9 cellular contexts compared by ENCODE assay signal in the genomic region with DNA sequence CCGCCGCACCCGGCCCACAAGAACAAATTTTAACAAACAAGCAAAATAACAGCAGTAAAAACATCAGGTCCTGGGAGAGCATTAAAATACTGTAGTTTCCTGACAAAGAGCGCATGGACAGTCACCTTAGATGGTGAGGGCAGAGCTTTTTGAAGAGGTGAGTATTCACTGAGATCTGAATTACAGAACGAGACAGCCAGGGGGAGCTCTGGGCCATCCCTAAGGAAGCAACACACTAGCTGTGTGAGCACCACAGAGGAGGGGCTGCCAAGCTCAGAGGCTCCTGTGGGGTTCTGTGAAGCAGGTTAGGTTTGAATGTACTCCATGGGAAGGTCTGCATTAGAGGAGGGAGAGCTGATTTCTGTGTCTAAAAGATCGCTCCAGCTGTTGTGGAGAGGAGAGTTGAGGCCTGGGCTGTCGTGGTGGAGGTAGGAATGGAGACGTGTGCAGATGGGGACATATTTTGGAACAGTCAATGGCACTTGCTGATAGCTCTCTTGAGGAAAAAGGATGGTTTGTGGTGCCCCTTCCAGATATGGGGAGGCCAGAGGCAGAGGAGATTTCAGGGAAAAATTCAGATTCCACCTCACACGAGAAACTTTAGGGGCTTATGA.
DNase-seq lines count a peak whose midpoint lies in the region; ATAC-seq and TF ChIP-seq lines count a peak whose summit lies in the region.
"Had no signal": no experiment of that assay in that cellular context is flagged by ENCODE, and none has a peak within 500 bp of the region (broad histone marks: within the 10 kb centered on the region; RNA-seq: fewer than 3 reads in every experiment).

No MANE protein-coding gene starts in this region.

- no peaks in the 10 kb centered on the region for H3K9me3 ChIP-seq in OCI-LY3 (ENCODE audit: insufficient read depth, low read length)
- no peaks in the 10 kb centered on the region for H3K9me3 ChIP-seq in parathyroid adenoma (ENCODE audit: control insufficient read depth, low read length)
- H3K9me3 ChIP-seq: thoracic aorta had no signal

- H3K27ac ChIP-seq in OCI-LY3 (ENCODE audit: low read length) (no peak overlapping the region), parathyroid adenoma (no peak overlapping the region)
- H3K27ac ChIP-seq: thoracic aorta had no signal

- H3K4me1 ChIP-seq in OCI-LY3 (ENCODE audit: low read length) (no peaks in the 10 kb centered on the region), parathyroid adenoma (no peaks in the 10 kb centered on the region)

- intact Hi-C loops in activated T-helper 1 cell treated with anti-CD3 and anti-CD28 coated beads, Interleukin-12 subunit alpha, Interleukin-12 subunit beta, Interleukin-2, Interleukin-4 antibody, amounts not matched to agents 30 ng/mL and 10 ng/mL and 1 ng/mL, durations not matched to agents 14 hours and 24 hours and 36 hours (cut with micrococcal nuclease): loop anchor here (1.0 to 10.0 kb wide), 3 partner anchors 189 to 253 kb away; a partner anchor contains a TSS

- H3K9ac ChIP-seq in OCI-LY3 (ENCODE audit: low read length): no peak overlapping the region
- no peak overlapping the region for H3K9ac ChIP-seq in parathyroid adenoma

- no peak overlapping the region for H3K4me3 Mint-ChIP-seq in activated T-helper 1 cell treated with anti-CD3 and anti-CD28 coated beads, Interleukin-12 subunit alpha, Interleukin-12 subunit beta, Interleukin-2, Interleukin-4 antibody, amounts not matched to agents 30 ng/mL and 10 ng/mL and 1 ng/mL, durations not matched to agents 14 hours and 24 hours and 36 hours

- ATAC-seq in HG03095 (IDR thresholded peaks at IDR 0.05; ENCODE audit: unreplicated experiment): no peak
- no peak for ATAC-seq in HG02642 (IDR thresholded peaks at IDR 0.05; ENCODE audit: poor library complexity, unreplicated experiment)

- H3K4me3 ChIP-seq in OCI-LY3 (ENCODE audit: low read length): no peak overlapping the region
- H3K4me3 ChIP-seq in foreskin fibroblast (ENCODE audit: low read depth in 1 of 2, low read length in 2 of 2): no peak overlapping the region
- H3K4me3 ChIP-seq in parathyroid adenoma (ENCODE audit: low read depth, low read length): no peak overlapping the region
- H3K4me3 ChIP-seq: thoracic aorta had no signal

- DNase-seq in Caki2 (ENCODE audit: low read depth) (peak; percentile 19), HPDE6-E6E7 (ENCODE audit: extremely low spot score) (peak; percentile 49), foreskin fibroblast (peak; percentile 21 to 67)
- peak; percentile 31 for DNase-seq in activated T-helper 1 cell treated with anti-CD3 and anti-CD28 coated beads, Interleukin-12 subunit alpha, Interleukin-12 subunit beta, Interleukin-2, Interleukin-4 antibody, amounts not matched to agents 30 ng/mL and 10 ng/mL and 1 ng/mL, durations not matched to agents 14 hours and 24 hours and 36 hours (ENCODE audit: low spot score)

- peak; percentile 79 for TF ChIP-seq CTCF in OCI-LY3 (IDR thresholded peaks at IDR 0.05; ENCODE audit: low read depth, low read length)
- TF ChIP-seq CTCF in foreskin fibroblast (IDR thresholded peaks at IDR 0.05; ENCODE audit: low read depth, low read length): peak; percentile 72
- peak; percentile 36 for TF ChIP-seq CTCF in parathyroid adenoma (IDR thresholded peaks at IDR 0.05)

- H3K9me3 Mint-ChIP-seq in activated T-helper 1 cell treated with anti-CD3 and anti-CD28 coated beads, Interleukin-12 subunit alpha, Interleukin-12 subunit beta, Interleukin-2, Interleukin-4 antibody, amounts not matched to agents 30 ng/mL and 10 ng/mL and 1 ng/mL, durations not matched to agents 14 hours and 24 hours and 36 hours: no peaks in the 10 kb centered on the region

- no peaks in the 10 kb centered on the region for H3K27me3 Mint-ChIP-seq in activated T-helper 1 cell treated with anti-CD3 and anti-CD28 coated beads, Interleukin-12 subunit alpha, Interleukin-12 subunit beta, Interleukin-2, Interleukin-4 antibody, amounts not matched to agents 30 ng/mL and 10 ng/mL and 1 ng/mL, durations not matched to agents 14 hours and 24 hours and 36 hours (ENCODE audit: insufficient read depth)

- in situ Hi-C loops in Caki2 (cut with HindIII; ENCODE audit: low pct_unique_long_range_greater_than_20kb, low sequenced_read_pairs): no loop called here

- H3K79me2 ChIP-seq in OCI-LY3 (ENCODE audit: low read length) (no peaks in the 10 kb centered on the region), parathyroid adenoma (no peaks in the 10 kb centered on the region)

- H3K27ac Mint-ChIP-seq in activated T-helper 1 cell treated with anti-CD3 and anti-CD28 coated beads, Interleukin-12 subunit alpha, Interleukin-12 subunit beta, Interleukin-2, Interleukin-4 antibody, amounts not matched to agents 30 ng/mL and 10 ng/mL and 1 ng/mL, durations not matched to agents 14 hours and 24 hours and 36 hours: no peak overlapping the region

- no peaks in the 10 kb centered on the region for H3K27me3 ChIP-seq in OCI-LY3 (ENCODE audit: low read depth, low read length)
- H3K27me3 ChIP-seq in parathyroid adenoma (ENCODE audit: control insufficient read depth, insufficient read depth, low read length): no peaks in the 10 kb centered on the region

- peaks cover 20% of the 10 kb centered on the region for H3K36me3 Mint-ChIP-seq in activated T-helper 1 cell treated with anti-CD3 and anti-CD28 coated beads, Interleukin-12 subunit alpha, Interleukin-12 subunit beta, Interleukin-2, Interleukin-4 antibody, amounts not matched to agents 30 ng/mL and 10 ng/mL and 1 ng/mL, durations not matched to agents 14 hours and 24 hours and 36 hours (ENCODE audit: low read depth)

- H4K20me1 ChIP-seq in OCI-LY3 (ENCODE audit: insufficient read depth, low read length): no peaks in the 10 kb centered on the region

- H3K4me2 ChIP-seq in OCI-LY3 (ENCODE audit: low read length) (no peak overlapping the region), parathyroid adenoma (ENCODE audit: low read length) (no peak overlapping the region)

- H3K4me1 Mint-ChIP-seq in activated T-helper 1 cell treated with anti-CD3 and anti-CD28 coated beads, Interleukin-12 subunit alpha, Interleukin-12 subunit beta, Interleukin-2, Interleukin-4 antibody, amounts not matched to agents 30 ng/mL and 10 ng/mL and 1 ng/mL, durations not matched to agents 14 hours and 24 hours and 36 hours (ENCODE audit: low read depth): no peaks in the 10 kb centered on the region

- no peak overlapping the region for H2AFZ ChIP-seq in OCI-LY3 (ENCODE audit: low read depth, low read length)
- H2AFZ ChIP-seq in parathyroid adenoma: no peak overlapping the region

- H3K36me3 ChIP-seq in OCI-LY3 (replicated peaks; ENCODE audit: low read depth, low read length): peaks cover 14% of the 10 kb centered on the region
- H3K36me3 ChIP-seq in parathyroid adenoma (ENCODE audit: control insufficient read depth, insufficient read depth, low read length): no peaks in the 10 kb centered on the region
